Comparison of ENCODE assay signal across 1 cellular context in the genomic region with DNA sequence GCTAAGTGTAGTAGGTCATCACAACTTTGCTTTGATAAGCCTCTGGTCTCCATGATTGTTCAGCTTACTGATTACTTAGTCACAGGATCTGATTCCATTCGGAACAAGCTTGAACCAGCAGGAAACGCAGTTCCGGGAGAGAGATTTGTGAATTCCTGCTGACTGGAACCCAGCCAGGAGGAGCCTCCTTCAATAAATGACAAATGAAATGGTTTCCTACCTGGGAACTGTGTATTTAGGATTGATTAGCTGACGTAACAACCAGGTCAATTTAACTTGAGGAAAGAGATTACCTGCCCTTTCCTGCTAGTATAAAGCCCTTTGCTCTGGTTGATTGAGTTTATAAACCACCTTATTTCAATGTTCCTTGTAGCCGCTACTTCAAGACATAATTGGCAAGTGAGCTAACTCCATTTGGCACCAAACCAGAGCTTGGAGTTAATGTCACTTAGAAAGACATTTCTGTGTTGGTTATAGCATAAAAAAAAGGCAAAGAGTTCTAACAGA.
TF ChIP-seq lines count a peak whose summit lies in the region.

No MANE protein-coding gene starts in this region.

TF ChIP-seq in IMR-90, 13 proteins besides CTCF, POLR2A, EP300 and RAD21 (continued from another document):
- TF ChIP-seq MXI1 (IDR thresholded peaks at IDR 0.05; ENCODE audit: borderline replicate concordance, low read depth, low read length) (no peak), MAFK (IDR thresholded peaks at IDR 0.05; ENCODE audit: low read depth, low read length) (no peak), NFE2L2 (IDR thresholded peaks at IDR 0.05; ENCODE audit: low read depth, low read length) (no peak), RCOR1 (IDR thresholded peaks at IDR 0.05; ENCODE audit: insufficient replicate concordance, low read length) (no peak)
